In genomic region chr22:24271406-24271760, GRCh38 we compare ENCODE assay signal across 8 cellular contexts. TPM values are rescaled to one million over a fixed set of nuclear protein-coding genes. Genes with fewer than 3 reads are reported as not detected.
DNase-seq lines count a peak whose midpoint lies in the region; ATAC-seq, FAIRE-seq and TF ChIP-seq lines count a peak whose summit lies in the region.

No MANE protein-coding gene starts in this region.

- peaks cover 6% of the 10 kb centered on the region for H3K36me3 Mint-ChIP-seq in activated CD8-positive, alpha-beta memory T cell treated with anti-CD3 and anti-CD28 coated beads, Interleukin-2, amount 10 ng/mL, durations not matched to agents 7 days and 5 days
- no peaks in the 10 kb centered on the region for H3K36me3 Mint-ChIP-seq in astrocyte (ENCODE audit: low read depth, unreplicated experiment)

- H3K4me3 ChIP-seq in astrocyte (ENCODE audit: insufficient read depth, low read depth, low read length) = peak overlapping the region; percentile 99
- H3K4me3 ChIP-seq in HepG2 (replicated peaks in 1 of 3; ENCODE audit: insufficient read depth in 1 of 3, low read depth in 2 of 3, low read length in 3 of 3) = peak overlapping the region; percentile 89 to 94 (median 89)
- peak overlapping the region; percentile 82 to 90 for H3K4me3 ChIP-seq in tibial artery

- peaks cover 27% of the 10 kb centered on the region for H3K4me1 Mint-ChIP-seq in activated CD8-positive, alpha-beta memory T cell treated with anti-CD3 and anti-CD28 coated beads, Interleukin-2, amount 10 ng/mL, durations not matched to agents 7 days and 5 days
- H3K4me1 Mint-ChIP-seq in astrocyte (ENCODE audit: low read depth, unreplicated experiment) = peaks cover 15% of the 10 kb centered on the region

- TF ChIP-seq POLR2A in HepG2 (IDR thresholded peaks at IDR 0.05; ENCODE audit: insufficient read depth in 1 of 2, low read depth in 2 of 2, low read length in 2 of 2) = no peak

- intact Hi-C loops in HepG2 (cut with micrococcal nuclease; ENCODE audit: unreplicated experiment) = loop anchor here (10.0 kb wide), 1 partner anchor 233 kb away; no protein-coding TSS in a partner anchor
- intact Hi-C loops in tibial artery (cut with DNase I; ENCODE audit: low total_unique reads) = no loop called here

- no peaks in the 10 kb centered on the region for H3K27me3 Mint-ChIP-seq in activated CD8-positive, alpha-beta memory T cell treated with anti-CD3 and anti-CD28 coated beads, Interleukin-2, amount 10 ng/mL, durations not matched to agents 7 days and 5 days
- H3K27me3 Mint-ChIP-seq in astrocyte (ENCODE audit: low read depth, unreplicated experiment) = no peaks in the 10 kb centered on the region

- FAIRE-seq in astrocyte (lab: Jason Lieb, UNC) = no peak
- FAIRE-seq in HepG2 (lab: Jason Lieb, UNC) = no peak

- CTCF ChIA-PET in activated CD8-positive, alpha-beta memory T cell treated with anti-CD3 and anti-CD28 coated beads, Interleukin-2, amount 10 ng/mL, durations not matched to agents 7 days and 5 days (lab: Charles Lee) = interaction anchor here (1.0 to 1.6 kb wide), 3 partner anchors 29 to 114 kb away, joined by 3 to 4 read pairs (median 3); no protein-coding TSS in a partner anchor
- CTCF ChIA-PET in HepG2 (lab: Yijun Ruan, JAX; ENCODE audit: low intra/inter-chr PET ratio, low total read pairs) = no interaction called here

- H3K4me1 ChIP-seq in astrocyte (ENCODE audit: insufficient read depth, low read length) (peaks cover 10% of the 10 kb centered on the region), HepG2 (ENCODE audit: insufficient read depth, low read length) (peaks cover 61% of the 10 kb centered on the region), tibial artery (peaks cover 0 to 45% (median 21%) of the 10 kb centered on the region in 4 donors)

- peak overlapping the region; percentile 92 for H2AFZ ChIP-seq in astrocyte (ENCODE audit: low read depth, low read length)
- H2AFZ ChIP-seq in HepG2 (ENCODE audit: low read length) = no peak overlapping the region

- peak overlapping the region; percentile 80 for H3K27ac Mint-ChIP-seq in activated CD8-positive, alpha-beta memory T cell treated with anti-CD3 and anti-CD28 coated beads, Interleukin-2, amount 10 ng/mL, durations not matched to agents 7 days and 5 days
- H3K27ac Mint-ChIP-seq in astrocyte (ENCODE audit: unreplicated experiment) = peak overlapping the region; percentile 28

- BruUV-seq in HepG2 (replicated peaks; lab: Mats Ljungman, UMichigan) = no TSS peak

- H3K27ac ChIP-seq in astrocyte (ENCODE audit: low read depth, low read length) = peak overlapping the region; percentile 93
- H3K27ac ChIP-seq in HepG2 (ENCODE audit: extremely low read length, insufficient read depth, low read length) = peak overlapping the region; percentile 89
- peak overlapping the region; percentile 95 to 98 for H3K27ac ChIP-seq in tibial artery

- no peak for DNase-seq in activated CD8-positive, alpha-beta memory T cell treated with anti-CD3 and anti-CD28 coated beads, Interleukin-2, amount 10 ng/mL, durations not matched to agents 7 days and 5 days
- DNase-seq in activated CD8-positive, alpha-beta memory T cell treated with anti-CD3 and anti-CD28 coated beads, Interleukin-2, amount 50 U/mL, for 48 hours = no peak
- DNase-seq in astrocyte (ENCODE audit: low read depth) (peak; percentile 30), HepG2 (ENCODE audit: low spot score) (no peak), tibial artery (peak in 1 of 2 donors; percentile 64), midbrain (lab: John Stamatoyannopoulos, UW) (no peak)

- no peaks in the 10 kb centered on the region for H3K9me3 Mint-ChIP-seq in activated CD8-positive, alpha-beta memory T cell treated with anti-CD3 and anti-CD28 coated beads, Interleukin-2, amount 10 ng/mL, durations not matched to agents 7 days and 5 days (ENCODE audit: low read depth)
- no peaks in the 10 kb centered on the region for H3K9me3 Mint-ChIP-seq in astrocyte (ENCODE audit: unreplicated experiment)

- TF ChIP-seq CTCF in astrocyte (IDR thresholded peaks at IDR 0.05; ENCODE audit: insufficient read depth, low read depth, low read length) (no peak), HepG2 (CRISPR knock-in tag; IDR thresholded peaks at IDR 0.05) (no peak), tibial artery (IDR thresholded peaks at IDR 0.05) (no peak)

- H3K9ac ChIP-seq in astrocyte (ENCODE audit: low read length) (peak overlapping the region; percentile 98), HepG2 (ENCODE audit: insufficient read depth, low read depth, low read length) (peak overlapping the region; percentile 93)

- POLR2A ChIA-PET in HepG2 (lab: Yijun Ruan, JAX) = interaction anchor here (0.8 kb wide), 1 partner anchor 135 kb away, joined by 3 read pairs; no protein-coding TSS in a partner anchor

- TF ChIP-seq RAD21 in HepG2 (CRISPR knock-in tag; IDR thresholded peaks at IDR 0.05) = no peak

- WGBS in HepG2 (ENCODE audit: low lambda C conversion rate) = under 1% methylated on average over 20 of the region's 22 CpGs

- H3K4me3 Mint-ChIP-seq in activated CD8-positive, alpha-beta memory T cell treated with anti-CD3 and anti-CD28 coated beads, Interleukin-2, amount 10 ng/mL, durations not matched to agents 7 days and 5 days = peak overlapping the region; percentile 88
- peak overlapping the region; percentile 86 for H3K4me3 Mint-ChIP-seq in astrocyte (ENCODE audit: unreplicated experiment)

- H3K27me3 ChIP-seq in astrocyte (ENCODE audit: insufficient read depth, low read length) (no peaks in the 10 kb centered on the region), HepG2 (ENCODE audit: control insufficient read depth in 1 of 2, insufficient read depth in 2 of 2, low read length in 2 of 2) (no peaks in the 10 kb centered on the region; a peak in 1 of 5 replicates), tibial artery (no peaks in the 10 kb centered on the region)

- no peaks in the 10 kb centered on the region for H3K9me3 ChIP-seq in astrocyte (ENCODE audit: insufficient read depth, low read depth, low read length)
- no peaks in the 10 kb centered on the region for H3K9me3 ChIP-seq in HepG2 (ENCODE audit: low read length)
- no peaks in the 10 kb centered on the region for H3K9me3 ChIP-seq in tibial artery

- TF ChIP-seq EP300 in HepG2 (IDR thresholded peaks at IDR 0.05; ENCODE audit: low read depth in 2 of 2, low read length in 2 of 2) (no peak), HepG2 (CRISPR knock-in tag; IDR thresholded peaks at IDR 0.05; ENCODE audit: borderline replicate concordance) (no peak)

- no peak for ATAC-seq in activated CD8-positive, alpha-beta memory T cell treated with anti-CD3 and anti-CD28 coated beads, Interleukin-2, amount 10 ng/mL, durations not matched to agents 7 days and 5 days
- ATAC-seq in HepG2 (no peak), GM21423 (IDR thresholded peaks at IDR 0.05; ENCODE audit: unreplicated experiment) (no peak), GM19351 (IDR thresholded peaks at IDR 0.05; ENCODE audit: unreplicated experiment) (no peak)

- H4K20me1 ChIP-seq in astrocyte (ENCODE audit: insufficient read depth, low read length) (peaks cover 38% of the 10 kb centered on the region), HepG2 (ENCODE audit: insufficient read depth, low read length) (peaks cover 3% of the 10 kb centered on the region; the same call in 1 of the 2 replicates)

- H3K4me2 ChIP-seq in astrocyte (ENCODE audit: low read length) = peak overlapping the region; percentile 100
- H3K4me2 ChIP-seq in HepG2 (ENCODE audit: low read depth, low read length) = peak overlapping the region; percentile 89

- H3K79me2 ChIP-seq in astrocyte (ENCODE audit: insufficient read depth, low read length) = peaks cover 53% of the 10 kb centered on the region
- peaks cover 48% of the 10 kb centered on the region for H3K79me2 ChIP-seq in HepG2 (ENCODE audit: insufficient read depth, low read length)

- in situ Hi-C loops in HepG2 (cut with HindIII; ENCODE audit: extremely low pct_ligation_motif_present, low pct_unique_long_range_greater_than_20kb) = no loop called here

- H3K36me3 ChIP-seq in astrocyte (ENCODE audit: insufficient read depth, low read length) (no peaks in the 10 kb centered on the region), HepG2 (replicated peaks in 1 of 2; ENCODE audit: control insufficient read depth in 1 of 2, insufficient read depth in 2 of 2, low read length in 2 of 2) (peaks cover 0 to 3% of the 10 kb centered on the region in 2 experiments; a peak in 1 of 5 replicates), tibial artery (no peaks in the 10 kb centered on the region)

RNA-seq across cellular contexts. Expression of gene SPECC1L, which starts 0.8 kb away (rescaled TPM):
- 10 to 100 TPM; 55.3 to 57.4 TPM for total RNA-seq in activated CD8-positive, alpha-beta memory T cell treated with anti-CD3 and anti-CD28 coated beads, Interleukin-2, amount 10 ng/mL, durations not matched to agents 7 days and 5 days
- total RNA-seq in astrocyte (64.8 and 69.2 TPM in 2 replicates), HepG2 (2016; rRNA removed; fragmentation: Illumina TruSeq; extraction: Trizol) (30.3 and 40.2 TPM in 2 replicates)
- 12.7 and 19.1 TPM in 2 replicates for total RNA-seq in HepG2 (2016; cell fraction: cytosol; rRNA removed; fragmentation: Illumina TruSeq; extraction: Trizol; ENCODE audit: low read depth)
- 29.7 and 36.7 TPM in 2 replicates for total RNA-seq in HepG2 (2016; cell fraction: insoluble cytoplasmic fraction; rRNA removed; fragmentation: Illumina TruSeq; extraction: Trizol)
- total RNA-seq in HepG2 (2016; cell fraction: membrane; rRNA removed; fragmentation: Illumina TruSeq; extraction: Trizol) = 23.5 and 24.7 TPM in 2 replicates
- total RNA-seq in HepG2 (2016; cell fraction: nucleus; rRNA removed; fragmentation: Illumina TruSeq; extraction: Trizol) = 33.2 and 38.0 TPM in 2 replicates
- polyA plus RNA-seq in HepG2 (2011; rRNA removed) = 14.1 and 16.9 TPM in 2 replicates
- polyA plus RNA-seq in HepG2 (2011; cell fraction: cytosol; rRNA removed) = 12.5 and 14.6 TPM in 2 replicates
- polyA plus RNA-seq in HepG2 (2011; cell fraction: nucleus; rRNA removed) = 19.0 TPM in 2 replicates
- polyA plus RNA-seq in HepG2 (2012) = 20.4 and 20.6 TPM in 2 replicates
- polyA plus RNA-seq in HepG2 (2016; cell fraction: cytosol; fragmentation: Illumina TruSeq; extraction: Trizol; ENCODE audit: low read depth) = 1.7 and 1.8 TPM in 2 replicates
- 19.1 and 20.8 TPM in 2 replicates for polyA plus RNA-seq in HepG2 (2016; cell fraction: insoluble cytoplasmic fraction; fragmentation: Illumina TruSeq; extraction: Trizol; ENCODE audit: low read depth)
- 5.1 and 5.2 TPM in 2 replicates for polyA plus RNA-seq in HepG2 (2016; cell fraction: membrane; fragmentation: Illumina TruSeq; extraction: Trizol; ENCODE audit: low read depth)
- 22.8 and 26.2 TPM in 2 replicates for polyA plus RNA-seq in HepG2 (2016; cell fraction: nucleus; fragmentation: Illumina TruSeq; extraction: Trizol; ENCODE audit: insufficient read depth, low read depth)
- 22.4 and 26.6 TPM in 2 replicates for polyA minus RNA-seq in HepG2 (2011; rRNA and poly(A)+ RNA removed; ENCODE audit: low replicate concordance)
- 16.9 and 23.3 TPM in 2 replicates for polyA minus RNA-seq in HepG2 (2011; cell fraction: cytosol; rRNA and poly(A)+ RNA removed)
- 43.5 and 49.4 TPM in 2 replicates for polyA minus RNA-seq in HepG2 (2011; cell fraction: nucleus; rRNA and poly(A)+ RNA removed)

RNA-seq across cellular contexts. Expression of gene GGT5, which starts 26.5 kb away (rescaled TPM):
- under 1 TPM in 1 of 2 experiments, not detected in 1; 0.40 TPM for total RNA-seq in activated CD8-positive, alpha-beta memory T cell treated with anti-CD3 and anti-CD28 coated beads, Interleukin-2, amount 10 ng/mL, durations not matched to agents 7 days and 5 days
- total RNA-seq in astrocyte (0.64 and 0.89 TPM in 2 replicates), HepG2 (2016; rRNA removed; fragmentation: Illumina TruSeq; extraction: Trizol) (0.35 and 0.69 TPM in 2 replicates)
- total RNA-seq in HepG2 (2016; cell fraction: cytosol; rRNA removed; fragmentation: Illumina TruSeq; extraction: Trizol; ENCODE audit: low read depth) = not detected in 2 replicates
- 0.15 and 0.56 TPM in 2 replicates for total RNA-seq in HepG2 (2016; cell fraction: insoluble cytoplasmic fraction; rRNA removed; fragmentation: Illumina TruSeq; extraction: Trizol)
- 0.15 and 0.17 TPM in 2 replicates for total RNA-seq in HepG2 (2016; cell fraction: membrane; rRNA removed; fragmentation: Illumina TruSeq; extraction: Trizol)
- total RNA-seq in HepG2 (2016; cell fraction: nucleus; rRNA removed; fragmentation: Illumina TruSeq; extraction: Trizol) = 0.34 and 0.96 TPM in 2 replicates
- polyA plus RNA-seq in HepG2 (2011; rRNA removed) = 2.1 and 3.1 TPM in 2 replicates
- 2.3 and 3.5 TPM in 2 replicates for polyA plus RNA-seq in HepG2 (2011; cell fraction: cytosol; rRNA removed)
- 13.6 and 29.0 TPM in 2 replicates for polyA plus RNA-seq in HepG2 (2011; cell fraction: nucleus; rRNA removed)
- 0.55 and 1.0 TPM in 2 replicates for polyA plus RNA-seq in HepG2 (2012)
- polyA plus RNA-seq in HepG2 (2016; cell fraction: cytosol; fragmentation: Illumina TruSeq; extraction: Trizol; ENCODE audit: low read depth) = 0.11 and 0.16 TPM in 2 replicates
- 0.19 TPM in 1 of 2 replicates, not detected in the other for polyA plus RNA-seq in HepG2 (2016; cell fraction: insoluble cytoplasmic fraction; fragmentation: Illumina TruSeq; extraction: Trizol; ENCODE audit: low read depth)
- 0.35 TPM in 1 of 2 replicates, not detected in the other for polyA plus RNA-seq in HepG2 (2016; cell fraction: membrane; fragmentation: Illumina TruSeq; extraction: Trizol; ENCODE audit: low read depth)
- polyA plus RNA-seq in HepG2 (2016; cell fraction: nucleus; fragmentation: Illumina TruSeq; extraction: Trizol; ENCODE audit: insufficient read depth, low read depth) = 2.3 and 3.8 TPM in 2 replicates
- 0.42 and 7.4 TPM in 2 replicates for polyA minus RNA-seq in HepG2 (2011; rRNA and poly(A)+ RNA removed; ENCODE audit: low replicate concordance)
- polyA minus RNA-seq in HepG2 (2011; cell fraction: cytosol; rRNA and poly(A)+ RNA removed) = 1.7 and 1.8 TPM in 2 replicates
- polyA minus RNA-seq in HepG2 (2011; cell fraction: nucleus; rRNA and poly(A)+ RNA removed) = 2.4 and 3.9 TPM in 2 replicates
